8 cellular contexts compared by ENCODE assay signal in the genomic region with DNA sequence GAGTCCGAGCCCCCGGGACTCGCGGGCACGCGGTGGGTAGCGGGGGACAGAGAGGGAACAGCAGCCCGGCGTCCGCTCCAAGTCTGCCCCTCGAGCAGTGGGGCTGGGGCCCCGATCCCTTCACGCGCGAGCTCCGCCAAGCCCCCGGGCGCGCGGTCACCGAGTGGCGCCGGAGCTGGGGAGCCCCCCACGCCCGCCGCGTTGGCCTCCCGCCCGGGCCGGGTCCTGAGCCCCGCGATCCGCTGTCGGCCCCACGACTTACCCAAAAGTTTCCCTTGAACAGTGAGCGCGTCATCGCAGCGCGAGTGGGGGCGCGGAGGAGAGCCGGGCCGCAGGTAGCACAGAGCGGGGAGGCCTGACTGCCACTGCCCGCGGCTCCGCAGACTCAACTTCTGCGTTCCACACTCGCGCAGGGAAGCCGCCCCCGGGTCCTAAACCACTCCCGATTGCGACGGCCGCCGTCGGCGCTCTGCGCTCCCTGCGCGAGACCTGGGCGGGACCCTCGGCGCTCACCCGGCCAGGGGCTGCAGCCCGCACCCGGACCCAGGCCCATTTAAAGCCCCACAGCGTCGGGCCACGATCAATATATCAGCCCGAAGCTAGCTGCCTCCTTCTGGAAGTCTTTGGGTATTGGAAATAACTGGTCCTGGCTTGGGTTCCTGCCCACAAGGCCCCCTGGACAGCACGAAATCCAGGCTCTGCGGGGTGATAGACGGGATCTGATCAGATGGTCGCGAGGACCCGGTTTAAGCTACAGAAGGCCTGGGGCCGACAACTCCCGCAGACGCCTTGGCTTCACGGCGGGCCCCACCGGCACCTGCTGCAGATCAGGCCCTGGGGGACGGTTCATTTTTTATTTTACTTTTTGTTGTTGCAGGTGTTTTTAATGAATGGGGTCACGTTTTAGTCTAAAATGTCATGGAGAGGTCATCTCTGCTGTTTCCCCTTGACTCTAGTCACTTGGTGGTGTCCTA. TPM values are rescaled to one million over a fixed set of nuclear protein-coding genes. Genes with fewer than 3 reads are reported as not detected.
DNase-seq lines count a peak whose midpoint lies in the region.

A gene with protein sequence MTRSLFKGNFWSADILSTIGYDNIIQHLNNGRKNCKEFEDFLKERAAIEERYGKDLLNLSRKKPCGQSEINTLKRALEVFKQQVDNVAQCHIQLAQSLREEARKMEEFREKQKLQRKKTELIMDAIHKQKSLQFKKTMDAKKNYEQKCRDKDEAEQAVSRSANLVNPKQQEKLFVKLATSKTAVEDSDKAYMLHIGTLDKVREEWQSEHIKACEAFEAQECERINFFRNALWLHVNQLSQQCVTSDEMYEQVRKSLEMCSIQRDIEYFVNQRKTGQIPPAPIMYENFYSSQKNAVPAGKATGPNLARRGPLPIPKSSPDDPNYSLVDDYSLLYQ (minus strand): TSS at position 367 of the 974 bp plus-strand sequence. CDS start 72 bp downstream, at position 295.

- H2BK15ac ChIP-seq in mesendoderm (replicated peaks; ENCODE audit: low read depth), result no peak within 1 kb of the TSS

- H3K4ac ChIP-seq in mesendoderm (ENCODE audit: low read depth, low read length), result no peak within 1 kb of the TSS

- H3K56ac ChIP-seq in mesendoderm (ENCODE audit: low read length), result peak within 1 kb of the TSS; percentile 84

- no peaks in the 10 kb centered on the region for H3K79me1 ChIP-seq in mesendoderm (ENCODE audit: low read length)

- DNase-seq in G401 (ENCODE audit: low spot score), result peak; percentile 35
- peak; percentile 60 for DNase-seq in HCEC 1CT
- DNase-seq in NCI-H146 (lab: John Stamatoyannopoulos, UW), result peak; percentile 75
- DNase-seq in activated CD4-positive, alpha-beta memory T cell treated with anti-CD3 and anti-CD28 coated beads, Interleukin-2, amount 10 ng/mL, durations not matched to agents 7 days and 5 days, result peak; percentile 67
- peak; percentile 55 for DNase-seq in effector CD4-positive, alpha-beta T cell
- DNase-seq in mesendoderm, result peak; percentile 61
- DNase-seq in stimulated activated CD8-positive, alpha-beta memory T cell treated with anti-CD3 and anti-CD28 coated beads, Interleukin-15, amount 100 ng/mL, for 4 hours (ENCODE audit: low read depth in 2 of 2), result peak; percentile 42 to 49
- DNase-seq in globus pallidus (ENCODE audit: low spot score), result no peak

- no peak within 1 kb of the TSS for H3K27ac Mint-ChIP-seq in activated CD4-positive, alpha-beta memory T cell treated with anti-CD3 and anti-CD28 coated beads, Interleukin-2, amount 10 ng/mL, durations not matched to agents 7 days and 5 days

- H3K79me2 ChIP-seq in mesendoderm (ENCODE audit: control insufficient read depth, insufficient read depth, low read length), result no peaks in the 10 kb centered on the region

- no peak within 1 kb of the TSS for H4K8ac ChIP-seq in mesendoderm (ENCODE audit: low read depth, low read length)

- H3K23ac ChIP-seq in mesendoderm (ENCODE audit: low read length), result peak within 1 kb of the TSS; percentile 15

- H3K36me3 Mint-ChIP-seq in activated CD4-positive, alpha-beta memory T cell treated with anti-CD3 and anti-CD28 coated beads, Interleukin-2, amount 10 ng/mL, durations not matched to agents 7 days and 5 days (ENCODE audit: low read depth), result peaks cover 6% of the 10 kb centered on the region

- peak within 1 kb of the TSS; percentile 81 for H3K9ac ChIP-seq in mesendoderm (ENCODE audit: low read length)

- no peaks in the 10 kb centered on the region for H3K36me3 ChIP-seq in mesendoderm (ENCODE audit: control insufficient read depth, insufficient read depth, low read length)

- no peak within 1 kb of the TSS for H3K27ac ChIP-seq in mesendoderm (ENCODE audit: low read depth, low read length)

- H3K4me3 ChIP-seq in mesendoderm (ENCODE audit: low read length), result peak within 1 kb of the TSS; percentile 62

- H3K4me2 ChIP-seq in mesendoderm (ENCODE audit: low read length), result peak within 1 kb of the TSS; percentile 84

- H2AK5ac ChIP-seq in mesendoderm (ENCODE audit: low read length), result no peak within 1 kb of the TSS

- CTCF ChIA-PET in activated CD4-positive, alpha-beta memory T cell treated with anti-CD3 and anti-CD28 coated beads, Interleukin-2, amount 10 ng/mL, durations not matched to agents 7 days and 5 days (lab: Charles Lee), result interaction anchor here (0.7 to 3.4 kb wide), 22 partner anchors 8 to 406 kb away, joined by 3 to 40 read pairs (median 10); a partner anchor contains a TSS

- peaks cover 33% of the 10 kb centered on the region for H3K4me1 Mint-ChIP-seq in activated CD4-positive, alpha-beta memory T cell treated with anti-CD3 and anti-CD28 coated beads, Interleukin-2, amount 10 ng/mL, durations not matched to agents 7 days and 5 days

- POLR2A ChIA-PET in activated CD4-positive, alpha-beta memory T cell treated with anti-CD3 and anti-CD28 coated beads, Interleukin-2, amount 10 ng/mL, durations not matched to agents 7 days and 5 days (lab: Charles Lee), result interaction anchor here (0.6 to 3.8 kb wide), 10 partner anchors 10 to 406 kb away, joined by 3 to 30 read pairs (median 4); a partner anchor contains a TSS

- no CpG with 5 or more reads among the region's 87 CpGs for WGBS in mesendoderm (ENCODE audit: extremely low coverage, insufficient coverage, low lambda C conversion rate)

- H3K4me3 Mint-ChIP-seq in activated CD4-positive, alpha-beta memory T cell treated with anti-CD3 and anti-CD28 coated beads, Interleukin-2, amount 10 ng/mL, durations not matched to agents 7 days and 5 days, result peak within 1 kb of the TSS; percentile 76

- H4K5ac ChIP-seq in mesendoderm (ENCODE audit: low read length), result no peak within 1 kb of the TSS

- H2BK5ac ChIP-seq in mesendoderm (ENCODE audit: low read length), result no peak within 1 kb of the TSS

- H3K27me3 Mint-ChIP-seq in activated CD4-positive, alpha-beta memory T cell treated with anti-CD3 and anti-CD28 coated beads, Interleukin-2, amount 10 ng/mL, durations not matched to agents 7 days and 5 days, result peaks cover 5% of the 10 kb centered on the region

- H2BK120ac ChIP-seq in mesendoderm (ENCODE audit: low read depth, low read length), result no peak within 1 kb of the TSS

- no peaks in the 10 kb centered on the region for H3K4me1 ChIP-seq in mesendoderm (ENCODE audit: control insufficient read depth, low read depth, low read length)

- H3K18ac ChIP-seq in mesendoderm (ENCODE audit: low read length), result peak within 1 kb of the TSS; percentile 26

- H3K27me3 ChIP-seq in mesendoderm (ENCODE audit: insufficient read depth, low read length, poor library complexity), result peaks cover 8% of the 10 kb centered on the region

- no peaks in the 10 kb centered on the region for H3K9me3 Mint-ChIP-seq in activated CD4-positive, alpha-beta memory T cell treated with anti-CD3 and anti-CD28 coated beads, Interleukin-2, amount 10 ng/mL, durations not matched to agents 7 days and 5 days

- in situ Hi-C loops in G401 (cut with HindIII; ENCODE audit: low sequenced_read_pairs), result no loop called here

RNA-seq across cellular contexts. Expression of the gene that starts here (rescaled TPM):
- 18.9 and 19.0 TPM in 2 replicates for total RNA-seq in G401 (2014; rRNA removed; shearing (Covaris generic))
- total RNA-seq in activated CD4-positive, alpha-beta memory T cell treated with anti-CD3 and anti-CD28 coated beads, Interleukin-2, amount 10 ng/mL, durations not matched to agents 7 days and 5 days, result 1 to 10 TPM; 7.9 to 8.3 TPM
- 1.7 TPM for polyA plus RNA-seq in mesendoderm (2013, experiment 1 of 2)
- polyA plus RNA-seq in mesendoderm (2013, experiment 2 of 2), result 1.9 TPM
